18 cellular contexts compared by ENCODE assay signal in the genomic region with DNA sequence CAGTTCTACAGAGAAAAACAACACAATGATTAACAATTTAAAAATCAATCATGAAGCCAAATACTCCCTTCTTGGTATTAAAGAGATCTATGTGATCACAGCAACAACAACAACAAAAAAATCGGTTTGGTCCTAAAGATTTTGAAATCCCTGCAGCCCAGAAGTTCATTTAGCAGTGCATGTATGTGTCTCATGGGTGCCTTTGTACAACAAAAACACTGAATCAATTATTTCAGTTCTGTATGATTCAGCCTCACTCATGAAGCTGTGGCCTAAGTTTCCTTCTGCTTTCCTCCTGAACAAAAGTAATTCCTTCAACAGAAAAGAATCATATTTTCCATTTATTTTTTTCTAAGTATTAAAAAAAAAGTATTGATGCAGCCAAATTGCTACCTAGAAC.
DNase-seq lines count a peak whose midpoint lies in the region; ATAC-seq and TF ChIP-seq lines count a peak whose summit lies in the region.
"Had no signal": no experiment of that assay in that cellular context is flagged by ENCODE, and none has a peak within 500 bp of the region (broad histone marks: within the 10 kb centered on the region; RNA-seq: fewer than 3 reads in every experiment).

No MANE protein-coding gene starts in this region.

- no peaks in the 10 kb centered on the region for H3K27me3 ChIP-seq in SU-DHL-6 (ENCODE audit: low read length)
- H3K27me3 ChIP-seq in body of pancreas = no peaks in the 10 kb centered on the region

- intact Hi-C loops in body of pancreas (cut with DNase I) = no loop called here

- peaks cover 24% of the 10 kb centered on the region for H3K4me1 Mint-ChIP-seq in glutamatergic neuron (ENCODE audit: low read depth, unreplicated experiment)
- H3K4me1 Mint-ChIP-seq: GM23338 had no signal

- peak overlapping the region; percentile 67 for H3K27ac Mint-ChIP-seq in glutamatergic neuron (ENCODE audit: unreplicated experiment)
- H3K27ac Mint-ChIP-seq: CD4-positive, alpha-beta T cell; GM23338; HFFc6 had no signal

- no peak for ATAC-seq in body of pancreas
- ATAC-seq in HG03097 (IDR thresholded peaks at IDR 0.05; ENCODE audit: low FRiP score, unreplicated experiment) = no peak
- ATAC-seq: A549, GM23338 had no signal

- no peaks in the 10 kb centered on the region for H3K4me1 ChIP-seq in body of pancreas
- H3K4me1 ChIP-seq: A549 had no signal

- H3K4me3 Mint-ChIP-seq in glutamatergic neuron (ENCODE audit: unreplicated experiment) = peak overlapping the region; percentile 50
- H3K4me3 Mint-ChIP-seq: CD4-positive, alpha-beta T cell; GM23338; HFFc6 had no signal

- TF ChIP-seq CTCF in SU-DHL-6 (IDR thresholded peaks at IDR 0.05; ENCODE audit: insufficient read depth, low read length, poor library complexity, severe bottlenecking) (no peak), glutamatergic neuron (IDR thresholded peaks at IDR 0.05; ENCODE audit: partially characterized antibody, unreplicated experiment) (no peak), body of pancreas (IDR thresholded peaks at IDR 0.05) (no peak)

- peaks cover 1% of the 10 kb centered on the region for H3K27me3 Mint-ChIP-seq in glutamatergic neuron (ENCODE audit: unreplicated experiment)
- H3K27me3 Mint-ChIP-seq: CD4-positive, alpha-beta T cell had no signal

- no peaks in the 10 kb centered on the region for H4K20me1 ChIP-seq in SU-DHL-6 (ENCODE audit: low read depth, low read length)

- H3F3A ChIP-seq in SU-DHL-6 (ENCODE audit: insufficient read depth) = no peaks in the 10 kb centered on the region

- H3K27ac ChIP-seq in SU-DHL-6 (ENCODE audit: low read depth, low read length) (no peak overlapping the region), body of pancreas (no peak overlapping the region)
- H3K27ac ChIP-seq: 22Rv1, A549, C4-2B had no signal

- peaks cover 3% of the 10 kb centered on the region for H3K36me3 Mint-ChIP-seq in glutamatergic neuron (ENCODE audit: unreplicated experiment)

- H3K4me3 ChIP-seq in SU-DHL-6 (ENCODE audit: insufficient read depth, low read length, poor library complexity, severe bottlenecking) = no peak overlapping the region
- H3K4me3 ChIP-seq in body of pancreas = no peak overlapping the region
- H3K4me3 ChIP-seq: A549, GM23338 had no signal

- no peak overlapping the region for H3K4me2 ChIP-seq in SU-DHL-6 (ENCODE audit: low read depth, low read length, poor library complexity, severe bottlenecking)
- H3K4me2 ChIP-seq: A549, GM23338 had no signal

- no peak for TF ChIP-seq POLR2A in body of pancreas (IDR thresholded peaks at IDR 0.05)

- H3K9ac ChIP-seq in SU-DHL-6 (ENCODE audit: low read length) = no peak overlapping the region

- no peaks in the 10 kb centered on the region for H3K9me3 ChIP-seq in SU-DHL-6 (ENCODE audit: insufficient read depth, low read length)
- no peaks in the 10 kb centered on the region for H3K9me3 ChIP-seq in body of pancreas
- H3K9me3 ChIP-seq: A549 had no signal

- 0 to 11% methylated on average over 1 of the region's 1 CpG for WGBS in body of pancreas, 2 donors

- no peaks in the 10 kb centered on the region for H3K36me3 ChIP-seq in SU-DHL-6 (ENCODE audit: low read length)
- no peaks in the 10 kb centered on the region for H3K36me3 ChIP-seq in body of pancreas (replicated peaks in 1 of 2; ENCODE audit: insufficient read depth in 1 of 2, low read depth in 2 of 2)

- H3K79me2 ChIP-seq in SU-DHL-6 (ENCODE audit: insufficient read depth, low read length) = no peaks in the 10 kb centered on the region

- peak overlapping the region; percentile 64 for H2AFZ ChIP-seq in SU-DHL-6 (ENCODE audit: low read depth, low read length, severe bottlenecking)
- H2AFZ ChIP-seq: GM23338 had no signal

- peak; percentile 6 for DNase-seq in NOMO-1 treated with DMSO at 0.1 percent for 48 hours (lab: John Stamatoyannopoulos, UW; ENCODE audit: unreplicated experiment)
- DNase-seq in NOMO-1 treated with dmso at 0.1 percent for 144 hours (lab: John Stamatoyannopoulos, UW; ENCODE audit: unreplicated experiment) = no peak
- DNase-seq in glutamatergic neuron = no peak
- no peak for DNase-seq in body of pancreas
- no peak for DNase-seq in mesenteric fat pad (ENCODE audit: low spot score)
- DNase-seq: AML-193; CD4-positive, alpha-beta T cell; DMS153; DMS79; GDM1; HCEC 1CT; HFFc6 had no signal

- no peaks in the 10 kb centered on the region for H3K9me2 ChIP-seq in SU-DHL-6 (replicated peaks; ENCODE audit: insufficient read depth, low read length)

- peaks cover 2% of the 10 kb centered on the region for H3K9me3 Mint-ChIP-seq in glutamatergic neuron (ENCODE audit: unreplicated experiment)
